Comparison of ENCODE assay signal across 30 cellular contexts in genomic region chr1:68113961-68114360, GRCh38.
"Had no signal": no experiment of that assay in that cellular context is flagged by ENCODE, and none has a peak within 500 bp of the region (broad histone marks: within the 10 kb centered on the region; RNA-seq: fewer than 3 reads in every experiment).

No MANE protein-coding gene starts in this region.

- H3K4me3 ChIP-seq: K562 had no signal

- H3K36me3 Mint-ChIP-seq: activated CD4-positive, alpha-beta memory T cell treated with anti-CD3 and anti-CD28 coated beads for 36 hours; activated naive CD4-positive, alpha-beta T cell treated with anti-CD3 and anti-CD28 coated beads, Interleukin-2, amount 10 ng/mL, durations not matched to agents 7 days and 5 days; activated naive CD8-positive, alpha-beta T cell; T-cell had no signal

- H3K4me1 Mint-ChIP-seq: activated B cell treated with CpG ODN at 0.5 μM for 24 hours; activated naive CD4-positive, alpha-beta T cell treated with anti-CD3 and anti-CD28 coated beads, Interleukin-2, amount 10 ng/mL, durations not matched to agents 7 days and 5 days; activated naive CD8-positive, alpha-beta T cell treated with anti-CD3 and anti-CD28 coated beads, Interleukin-2, amount 50 U/mL, for 24 hours had no signal

- ATAC-seq: activated naive CD8-positive, alpha-beta T cell treated with anti-CD3 and anti-CD28 coated beads, Interleukin-2, amount 50 U/mL, for 24 hours; activated T-cell treated with anti-CD3 and anti-CD28 coated beads, Interleukin-2, amount 50 U/mL, for 4 hours; K562; Panc1; SK-N-SH treated with all-trans-retinoic acid at 6 μM for 48 hours; T-cell; T-helper 17 cell had no signal

- H3K36me3 ChIP-seq: brain microvascular endothelial cell had no signal

- DNase-seq: activated B cell treated with CpG ODN at 0.5 μM for 24 hours; activated CD4-positive, alpha-beta memory T cell treated with anti-CD3 and anti-CD28 coated beads for 36 hours; activated CD4-positive, alpha-beta T cell treated with anti-CD3 and anti-CD28 coated beads for 4 hours; activated CD4-positive, alpha-beta T cell treated with anti-CD3 and anti-CD28 coated beads, Interleukin-2, amount 50 U/mL, for 1 hour; activated CD4-positive, CD25-positive, alpha-beta regulatory T cell treated with anti-CD3 and anti-CD28 coated beads, Interleukin-2, amount 50 U/mL, for 72 hours; activated CD8-positive, alpha-beta memory T cell treated with anti-CD3 and anti-CD28 coated beads, Interleukin-2, amount 50 U/mL, for 4 hours; activated effector memory CD4-positive, alpha-beta T cell treated with Interleukin-2 at 50 U/mL for 16 hours; activated naive CD4-positive, alpha-beta T cell treated with anti-CD3 and anti-CD28 coated beads, Interleukin-2, amount 10 ng/mL, durations not matched to agents 7 days and 5 days; activated naive CD8-positive, alpha-beta T cell treated with anti-CD3 and anti-CD28 coated beads, Interleukin-2, amount 50 U/mL, for 24 hours; activated T-cell treated with anti-CD3 and anti-CD28 coated beads for 4 hours; activated T-cell treated with anti-CD3 and anti-CD28 coated beads, Interleukin-2, amount 50 U/mL, for 4 hours; amniotic stem cell; aorta; brain microvascular endothelial cell; central memory CD4-positive, alpha-beta T cell; NCI-H1105; NCI-H1417 treated with DMSO at 0.1 percent for 48 hours; NCI-H187 treated with DMSO at 0.1 percent for 48 hours; NCI-H2081; NCI-H2171 treated with DMSO at 0.1 percent for 48 hours; NCI-H2227 treated with DMSO at 0.1 percent for 48 hours; NCI-H524 treated with DMSO at 0.1 percent for 48 hours; SIG-M5; T-cell; T-helper 17 cell had no signal

- H3K4me3 Mint-ChIP-seq: activated B cell treated with CpG ODN at 0.5 μM for 24 hours; activated CD4-positive, alpha-beta memory T cell treated with anti-CD3 and anti-CD28 coated beads for 36 hours; activated naive CD4-positive, alpha-beta T cell treated with anti-CD3 and anti-CD28 coated beads, Interleukin-2, amount 10 ng/mL, durations not matched to agents 7 days and 5 days; activated naive CD8-positive, alpha-beta T cell; activated naive CD8-positive, alpha-beta T cell treated with anti-CD3 and anti-CD28 coated beads, Interleukin-2, amount 50 U/mL, for 24 hours; activated T-cell treated with anti-CD3 and anti-CD28 coated beads, Interleukin-2, amount 50 U/mL, for 4 hours; T-cell; T-helper 17 cell had no signal

- FAIRE-seq: K562 had no signal

- H3K27ac ChIP-seq: brain microvascular endothelial cell, VCaP had no signal

- H3K9me3 Mint-ChIP-seq: activated B cell treated with CpG ODN at 0.5 μM for 24 hours; activated CD4-positive, alpha-beta memory T cell treated with anti-CD3 and anti-CD28 coated beads for 36 hours; activated naive CD4-positive, alpha-beta T cell treated with anti-CD3 and anti-CD28 coated beads, Interleukin-2, amount 10 ng/mL, durations not matched to agents 7 days and 5 days; activated naive CD8-positive, alpha-beta T cell treated with anti-CD3 and anti-CD28 coated beads, Interleukin-2, amount 50 U/mL, for 24 hours; activated T-cell treated with anti-CD3 and anti-CD28 coated beads, Interleukin-2, amount 50 U/mL, for 4 hours; T-cell had no signal

- H3K27me3 ChIP-seq: brain microvascular endothelial cell had no signal

- H3K27ac Mint-ChIP-seq: activated B cell treated with CpG ODN at 0.5 μM for 24 hours; activated CD4-positive, alpha-beta memory T cell treated with anti-CD3 and anti-CD28 coated beads for 36 hours; activated naive CD4-positive, alpha-beta T cell treated with anti-CD3 and anti-CD28 coated beads, Interleukin-2, amount 10 ng/mL, durations not matched to agents 7 days and 5 days; activated naive CD8-positive, alpha-beta T cell; activated naive CD8-positive, alpha-beta T cell treated with anti-CD3 and anti-CD28 coated beads, Interleukin-2, amount 50 U/mL, for 24 hours; T-cell; T-helper 17 cell had no signal
